31 cellular contexts compared by ENCODE assay signal in the genomic region with DNA sequence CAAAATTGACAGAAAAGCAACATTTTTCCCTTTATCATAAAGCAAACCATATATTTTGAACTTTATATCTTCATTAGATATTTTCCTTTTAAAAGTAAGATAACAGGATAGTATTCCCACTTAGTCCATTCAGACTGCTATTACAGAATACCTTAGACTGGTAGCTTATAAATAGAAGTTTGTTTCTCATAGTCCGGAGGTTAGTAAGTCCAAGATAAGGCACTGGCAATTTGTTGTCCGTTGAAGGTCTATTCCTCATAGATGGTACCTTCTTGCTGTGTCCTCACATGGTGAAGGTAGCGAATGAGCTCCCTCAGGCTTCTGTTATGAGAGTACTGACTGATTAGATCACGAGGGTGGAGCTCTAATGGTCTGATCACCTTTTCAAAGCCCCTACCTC.
"Had no signal": no experiment of that assay in that cellular context is flagged by ENCODE, and none has a peak within 500 bp of the region (broad histone marks: within the 10 kb centered on the region; RNA-seq: fewer than 3 reads in every experiment).

No MANE protein-coding gene starts in this region.

- ATAC-seq: activated CD8-positive, alpha-beta T cell treated with anti-CD3 and anti-CD28 coated beads for 36 hours; activated naive CD4-positive, alpha-beta T cell treated with anti-CD3 and anti-CD28 coated beads, Interleukin-2, amount 50 U/mL, for 72 hours; activated T-cell treated with anti-CD3 and anti-CD28 coated beads, Interleukin-2, amount 50 U/mL, for 4 hours; activated T-cell treated with anti-CD3 and anti-CD28 coated beads, Interleukin-2, amount 50 U/mL, for 72 hours; activated T-helper 17 cell treated with anti-CD3 and anti-CD28 coated beads, Interleukin-2, amount 50 U/mL, for 72 hours; body of pancreas had no signal

- DNase-seq: activated B cell treated with CpG ODN at 0.5 μM for 24 hours; activated CD4-positive, alpha-beta memory T cell treated with anti-CD3 and anti-CD28 coated beads for 36 hours; activated CD4-positive, alpha-beta T cell treated with anti-CD3 and anti-CD28 coated beads for 4 hours; activated CD4-positive, alpha-beta T cell treated with anti-CD3 and anti-CD28 coated beads, Interleukin-2, amount 10 ng/mL, durations not matched to agents 24 days and 14 days; activated CD4-positive, alpha-beta T cell treated with anti-CD3 and anti-CD28 coated beads, Interleukin-2, amount 50 U/mL, for 1 hour; activated CD4-positive, alpha-beta T cell treated with anti-CD3 and anti-CD28 coated beads, Interleukin-2, amount 50 U/mL, for 4 hours; activated CD4-positive, CD25-positive, alpha-beta regulatory T cell treated with anti-CD3 and anti-CD28 coated beads, Interleukin-2, amount 50 U/mL, for 72 hours; activated CD8-positive, alpha-beta memory T cell treated with anti-CD3 and anti-CD28 coated beads, Interleukin-2, amount 50 U/mL, for 4 hours; activated CD8-positive, alpha-beta T cell treated with anti-CD3 and anti-CD28 coated beads for 36 hours; activated effector memory CD4-positive, alpha-beta T cell treated with anti-CD3 and anti-CD28 coated beads, Interleukin-2, amount 50 U/mL, for 16 hours; activated gamma-delta T cell treated with Interleukin-2 at 50 U/mL for 16 hours; activated naive CD4-positive, alpha-beta T cell; activated naive CD4-positive, alpha-beta T cell treated with anti-CD3 and anti-CD28 coated beads for 36 hours; activated naive CD4-positive, alpha-beta T cell treated with anti-CD3 and anti-CD28 coated beads, Interleukin-2, amount 50 U/mL, for 16 hours; activated naive CD8-positive, alpha-beta T cell treated with anti-CD3 and anti-CD28 coated beads for 36 hours; activated T-cell treated with anti-CD3 and anti-CD28 coated beads for 4 hours; activated T-cell treated with anti-CD3 and anti-CD28 coated beads, Interleukin-2, amount 50 U/mL, for 1 hour; activated T-cell treated with anti-CD3 and anti-CD28 coated beads, Interleukin-2, amount 50 U/mL, for 4 hours; activated T-cell treated with anti-CD3 and anti-CD28 coated beads, Interleukin-2, amount 50 U/mL, for 72 hours; adrenal gland; amniotic stem cell; aorta; body of pancreas; brain microvascular endothelial cell; caudate nucleus; cerebellar nuclear complex; T-helper 1 cell; T-helper 2 cell; T-helper 9 cell had no signal
